Comparison of ENCODE assay signal across 20 cellular contexts in genomic region chr14:23894687-23895419, GRCh38. TPM values are rescaled to one million over a fixed set of nuclear protein-coding genes. Genes with fewer than 3 reads are reported as not detected.
DNase-seq lines count a peak whose midpoint lies in the region; ATAC-seq and TF ChIP-seq lines count a peak whose summit lies in the region.
"Had no signal": no experiment of that assay in that cellular context is flagged by ENCODE, and none has a peak within 500 bp of the region (broad histone marks: within the 10 kb centered on the region; RNA-seq: fewer than 3 reads in every experiment).

No MANE protein-coding gene starts in this region.

- H2BK20ac ChIP-seq in H9 (ENCODE audit: low read depth, low read length, poor library complexity, severe bottlenecking) = no peak overlapping the region

- H3K79me2 ChIP-seq in H9 (ENCODE audit: insufficient read depth, low read length) = no peaks in the 10 kb centered on the region

- no peak overlapping the region for H3K4me3 ChIP-seq in mucosa of descending colon
- H3K4me3 ChIP-seq: HAP-1, K562 had no signal

- no peak overlapping the region for H3K4me3 Mint-ChIP-seq in H9
- H3K4me3 Mint-ChIP-seq: CD4-positive, CD25-positive, alpha-beta regulatory T cell; CD8-positive, alpha-beta memory T cell had no signal

- H3K27me3 Mint-ChIP-seq in H9 (ENCODE audit: low read depth) = no peaks in the 10 kb centered on the region

- intact Hi-C loops in mucosa of descending colon (cut with DNase I, micrococcal nuclease) = no loop called here

- H3K23ac ChIP-seq in H9 (ENCODE audit: insufficient read length, low read depth, low read length) = no peak overlapping the region

- H2AFZ ChIP-seq in H9 (ENCODE audit: low read length) = no peak overlapping the region

- H3K27ac ChIP-seq in H9 (ENCODE audit: insufficient read length, low read depth, low read length) = no peak overlapping the region
- H3K27ac ChIP-seq: HL-60 had no signal

- no CpG with 5 or more reads among the region's 3 CpGs for WGBS in H9 (ENCODE audit: extremely low coverage, insufficient read length, low lambda C conversion rate)

- H4K20me1 ChIP-seq in H9 (ENCODE audit: control insufficient read depth, insufficient read depth, insufficient read length) = no peaks in the 10 kb centered on the region

- H3K18ac ChIP-seq in H9 (ENCODE audit: insufficient read length, low read depth, low read length) = no peak overlapping the region

- H3K23me2 ChIP-seq in H9 (ENCODE audit: insufficient read length, low read depth, low read length, poor library complexity, severe bottlenecking) = no peaks in the 10 kb centered on the region

- H3K4me1 Mint-ChIP-seq in H9 = no peaks in the 10 kb centered on the region
- H3K4me1 Mint-ChIP-seq: CD4-positive, CD25-positive, alpha-beta regulatory T cell; CD8-positive, alpha-beta memory T cell had no signal

- H3K4me2 ChIP-seq in H9 (ENCODE audit: insufficient read depth, insufficient read length, low read length) = no peak overlapping the region

- H3K36me3 Mint-ChIP-seq in H9 (ENCODE audit: insufficient read depth in 1 of 3, low read depth in 3 of 3) = peaks cover 3 to 24% (median 4%) of the 10 kb centered on the region in 3 experiments; a peak in 6 of 7 replicates
- H3K36me3 Mint-ChIP-seq: CD4-positive, CD25-positive, alpha-beta regulatory T cell had no signal

- no peak overlapping the region for H2BK120ac ChIP-seq in H9 (ENCODE audit: low read depth, low read length, poor library complexity, severe bottlenecking)

- H3K27me3 ChIP-seq in H9 (ENCODE audit: insufficient read depth, low read length) = no peaks in the 10 kb centered on the region

- no peak overlapping the region for H3K27ac Mint-ChIP-seq in H9
- H3K27ac Mint-ChIP-seq: CD4-positive, CD25-positive, alpha-beta regulatory T cell; CD8-positive, alpha-beta memory T cell had no signal

- DNase-seq in NCI-H2171 treated with DMSO at 0.1 percent for 48 hours (lab: John Stamatoyannopoulos, UW) = peak; percentile 10
- no peak for DNase-seq in NCI-H2171 (lab: John Stamatoyannopoulos, UW)
- no peak for DNase-seq in left lobe of liver (ENCODE audit: low spot score)
- DNase-seq in mucosa of descending colon = no peak
- DNase-seq in H9 = no peak
- no peak for DNase-seq in AG08395 (ENCODE audit: low spot score)
- DNase-seq: 8988T; BE2C; C1 segment of cervical spinal cord; CD4-positive, CD25-positive, alpha-beta regulatory T cell; CD8-positive, alpha-beta memory T cell; COR-L47; DMS153; DMS79 treated with DMSO at 0.1 percent for 48 hours; GF-D8; IMR-90 had no signal

- H3K9ac ChIP-seq in H9 (ENCODE audit: extremely low read depth, insufficient read length, low read length) = no peak overlapping the region

- H3K9me3 ChIP-seq in mucosa of descending colon (no peaks in the 10 kb centered on the region), H9 (ENCODE audit: control insufficient read depth, low read depth, low read length) (peaks cover 6% of the 10 kb centered on the region)
- H3K9me3 ChIP-seq: BE2C, HAP-1 had no signal

- no peak overlapping the region for H2BK5ac ChIP-seq in H9 (ENCODE audit: insufficient read length, low read length)

- H3K36me3 ChIP-seq in mucosa of descending colon (ENCODE audit: low read depth) = no peaks in the 10 kb centered on the region
- H3K36me3 ChIP-seq: BE2C, HAP-1 had no signal

- H3K4me1 ChIP-seq in mucosa of descending colon (ENCODE audit: low read depth) (peaks cover 7% of the 10 kb centered on the region), H9 (ENCODE audit: insufficient read depth, low read length) (no peaks in the 10 kb centered on the region)
- H3K4me1 ChIP-seq: BE2C, HAP-1 had no signal

- no peak overlapping the region for H2BK12ac ChIP-seq in H9 (ENCODE audit: insufficient read length, low read depth, low read length)

- no peak overlapping the region for H3T11ph ChIP-seq in H9 (ENCODE audit: low read length)

- H4K91ac ChIP-seq in H9 (ENCODE audit: insufficient read length, low read depth, low read length) = no peak overlapping the region

- peaks cover 24 to 78% of the 10 kb centered on the region in 2 experiments for H3K9me3 Mint-ChIP-seq in H9
- H3K9me3 Mint-ChIP-seq: CD8-positive, alpha-beta memory T cell had no signal

- no peak overlapping the region for H3K4ac ChIP-seq in H9 (ENCODE audit: low read depth, low read length)

- H2AK5ac ChIP-seq in H9 (ENCODE audit: insufficient read length, low read length) = no peak overlapping the region

- H3K14ac ChIP-seq in H9 (ENCODE audit: insufficient read depth, low read length) = no peak overlapping the region

- H3K56ac ChIP-seq in H9 (ENCODE audit: insufficient read length, low read depth, low read length) = no peak overlapping the region

- no peak overlapping the region for H4K8ac ChIP-seq in H9 (replicated peaks; ENCODE audit: insufficient read length, low read depth, low read length)

- ATAC-seq in left lobe of liver (peak; percentile 63), mucosa of descending colon (peak; percentile 46), GM21576 (IDR thresholded peaks at IDR 0.05; ENCODE audit: unreplicated experiment) (no peak)

- no peaks in the 10 kb centered on the region for H3K79me1 ChIP-seq in H9 (ENCODE audit: insufficient read depth, low read depth, low read length, poor library complexity, severe bottlenecking)

- TF ChIP-seq CTCF in mucosa of descending colon (IDR thresholded peaks at IDR 0.05) (no peak), H9 (conservative IDR thresholded peaks at IDR 0.05) (no peak)

- H2BK15ac ChIP-seq in H9 (ENCODE audit: low read depth, low read length) = no peak overlapping the region

- no peak overlapping the region for H4K5ac ChIP-seq in H9 (ENCODE audit: insufficient read length, low read depth, low read length)

RNA-seq across cellular contexts. Expression of gene DHRS4, which starts 58.7 kb away (rescaled TPM):
- total RNA-seq in left lobe of liver = 59.0 TPM
- total RNA-seq in mucosa of descending colon = 10 to 100 TPM; 35.0 to 41.7 (median 36.8) TPM
- total RNA-seq in H9 (2021) = 11.2 and 12.7 TPM in 2 replicates
